8 cellular contexts compared by ENCODE assay signal in the genomic region with DNA sequence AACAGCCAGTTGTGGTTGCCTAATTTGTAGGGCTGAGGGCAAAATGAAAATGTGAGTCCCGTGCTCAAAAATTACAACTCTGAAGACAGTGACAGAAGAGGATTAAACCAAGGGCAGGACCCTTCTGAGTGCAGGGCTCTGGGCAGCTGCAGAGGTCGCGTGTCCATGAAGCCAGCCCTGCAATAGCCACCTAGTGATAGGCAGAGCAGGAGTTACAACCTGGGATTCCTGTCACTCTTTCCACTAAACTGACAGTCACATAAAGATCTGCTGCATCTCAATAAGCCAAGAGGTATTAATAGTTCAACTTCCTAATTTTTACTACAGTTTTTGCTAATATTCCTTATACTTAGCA.
DNase-seq lines count a peak whose midpoint lies in the region; ATAC-seq and TF ChIP-seq lines count a peak whose summit lies in the region.

No MANE protein-coding gene starts in this region.

- H3K9ac ChIP-seq in neuronal stem cell (ENCODE audit: low read depth, low read length, poor library complexity) = no peak overlapping the region

- no peaks in the 10 kb centered on the region for H3K79me1 ChIP-seq in neuronal stem cell (ENCODE audit: low read depth, low read length)

- H3K36me3 ChIP-seq in neuronal stem cell (replicated peaks in 1 of 2; ENCODE audit: control insufficient read depth in 2 of 2, insufficient read depth in 2 of 2, low read length in 2 of 2) (no peaks in the 10 kb centered on the region), BE2C (no peaks in the 10 kb centered on the region), brain microvascular endothelial cell (replicated peaks) (no peaks in the 10 kb centered on the region)

- H2AFZ ChIP-seq in neuronal stem cell (ENCODE audit: low read length) = peak overlapping the region; percentile 25

- H2BK12ac ChIP-seq in neuronal stem cell (ENCODE audit: low read length) = no peak overlapping the region

- no peak overlapping the region for H2BK15ac ChIP-seq in neuronal stem cell (ENCODE audit: low read length)

- in situ Hi-C loops in brain microvascular endothelial cell (cut with HindIII; ENCODE audit: low pct_ligation_motif_present, low sequenced_read_pairs) = no loop called here

- H3K4me3 Mint-ChIP-seq in activated naive CD8-positive, alpha-beta T cell treated with anti-CD3 and anti-CD28 coated beads for 36 hours = peak overlapping the region; percentile 22

- ATAC-seq in GM19324 (IDR thresholded peaks at IDR 0.05; ENCODE audit: low FRiP score, unreplicated experiment) (peak; percentile 17), HG02885 (IDR thresholded peaks at IDR 0.05; ENCODE audit: poor library complexity, unreplicated experiment) (peak; percentile 3)

- no peak for DNase-seq in activated naive CD8-positive, alpha-beta T cell treated with anti-CD3 and anti-CD28 coated beads for 36 hours
- DNase-seq in neuronal stem cell (ENCODE audit: low spot score) (no peak), BE2C (no peak), brain microvascular endothelial cell (no peak), NCI-H524 (lab: John Stamatoyannopoulos, UW) (no peak), hepatic stellate cell (ENCODE audit: low spot score) (no peak)

- no peaks in the 10 kb centered on the region for H3K27me3 Mint-ChIP-seq in activated naive CD8-positive, alpha-beta T cell treated with anti-CD3 and anti-CD28 coated beads for 36 hours

- no peak overlapping the region for H3K4me2 ChIP-seq in neuronal stem cell (ENCODE audit: insufficient read depth, low read length, poor library complexity, severe bottlenecking)

- no CpG with 5 or more reads among the region's 3 CpGs for WGBS in neuronal stem cell (ENCODE audit: extremely low coverage in 2 of 2, insufficient read length in 2 of 2, insufficient replicate concordance in 1 of 2), 2 donors

- H3K27me3 ChIP-seq in neuronal stem cell (ENCODE audit: control insufficient read depth in 3 of 3, insufficient read depth in 3 of 3, low read depth in 1 of 3, low read length in 3 of 3) = no peaks in the 10 kb centered on the region
- no peaks in the 10 kb centered on the region for H3K27me3 ChIP-seq in BE2C
- no peaks in the 10 kb centered on the region for H3K27me3 ChIP-seq in brain microvascular endothelial cell (replicated peaks)

- TF ChIP-seq CTCF in BE2C (IDR thresholded peaks at IDR 0.05; ENCODE audit: low read depth, low read length) (no peak), brain microvascular endothelial cell (IDR thresholded peaks at IDR 0.05; ENCODE audit: low read depth, low read length, missing control alignments) (no peak)

- no peak overlapping the region for H3K27ac ChIP-seq in neuronal stem cell (replicated peaks; ENCODE audit: low read length)
- H3K27ac ChIP-seq in brain microvascular endothelial cell = no peak overlapping the region

- no peak overlapping the region for H2BK5ac ChIP-seq in neuronal stem cell (ENCODE audit: low read length)

- H3K9me3 ChIP-seq in neuronal stem cell (replicated peaks in 1 of 2; ENCODE audit: control insufficient read depth in 2 of 2, insufficient read depth in 1 of 2, low read depth in 1 of 2, low read length in 2 of 2) (no peaks in the 10 kb centered on the region), BE2C (no peaks in the 10 kb centered on the region)

- H3K9me3 Mint-ChIP-seq in activated naive CD8-positive, alpha-beta T cell treated with anti-CD3 and anti-CD28 coated beads for 36 hours = peaks cover 2% of the 10 kb centered on the region

- H2BK120ac ChIP-seq in neuronal stem cell (ENCODE audit: low read depth, low read length) = no peak overlapping the region

- no peak overlapping the region for H3K23ac ChIP-seq in neuronal stem cell (ENCODE audit: low read depth, low read length, poor library complexity)

- H4K91ac ChIP-seq in neuronal stem cell (ENCODE audit: low read depth, low read length, poor library complexity) = no peak overlapping the region

- H3K27ac Mint-ChIP-seq in activated naive CD8-positive, alpha-beta T cell treated with anti-CD3 and anti-CD28 coated beads for 36 hours = no peak overlapping the region

- H3K4me3 ChIP-seq in neuronal stem cell (ENCODE audit: low read length in 2 of 2) (no peak overlapping the region), BE2C (ENCODE audit: low read depth, low read length) (no peak overlapping the region), brain microvascular endothelial cell (ENCODE audit: low read depth, low read length) (no peak overlapping the region)

- H2AK5ac ChIP-seq in neuronal stem cell (ENCODE audit: low read depth, low read length) = no peak overlapping the region

- peaks cover 7% of the 10 kb centered on the region for H3K36me3 Mint-ChIP-seq in activated naive CD8-positive, alpha-beta T cell treated with anti-CD3 and anti-CD28 coated beads for 36 hours

- H3K4ac ChIP-seq in neuronal stem cell (ENCODE audit: low read length) = no peak overlapping the region

- peaks cover 24% of the 10 kb centered on the region for H3K4me1 Mint-ChIP-seq in activated naive CD8-positive, alpha-beta T cell treated with anti-CD3 and anti-CD28 coated beads for 36 hours

- no peak overlapping the region for H4K8ac ChIP-seq in neuronal stem cell (ENCODE audit: low read depth, low read length)

- H3K14ac ChIP-seq in neuronal stem cell (ENCODE audit: low read length) = no peak overlapping the region

- no peak overlapping the region for H3K18ac ChIP-seq in neuronal stem cell (ENCODE audit: low read length)

- H3K4me1 ChIP-seq in neuronal stem cell (ENCODE audit: control insufficient read depth in 2 of 2, insufficient read depth in 1 of 2, low read depth in 1 of 2, low read length in 2 of 2) (no peaks in the 10 kb centered on the region), BE2C (no peaks in the 10 kb centered on the region)
